In the genomic region with DNA sequence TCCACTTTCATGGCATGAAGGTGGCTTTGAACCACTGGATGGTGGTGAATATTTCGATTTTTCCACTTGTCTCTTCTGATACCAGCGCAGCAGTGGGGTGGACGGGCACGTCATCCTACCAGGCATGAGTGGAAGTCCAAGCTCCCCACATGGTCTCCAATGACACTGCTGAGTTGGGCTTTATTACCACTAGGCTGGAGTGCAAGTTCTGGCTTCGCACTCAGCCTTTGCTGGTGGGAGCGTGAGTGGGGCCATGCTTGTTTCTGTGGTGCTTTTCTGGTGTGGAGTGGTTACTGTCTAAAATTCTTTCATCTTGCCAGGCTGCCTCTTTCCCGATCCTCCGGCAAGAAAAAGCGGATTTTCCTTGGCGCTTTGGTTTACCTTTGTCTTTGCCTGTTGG, we compare ENCODE assay signal across 23 cellular contexts.
DNase-seq lines count a peak whose midpoint lies in the region; ATAC-seq, FAIRE-seq and TF ChIP-seq lines count a peak whose summit lies in the region.
"Had no signal": no experiment of that assay in that cellular context is flagged by ENCODE, and none has a peak within 500 bp of the region (broad histone marks: within the 10 kb centered on the region; RNA-seq: fewer than 3 reads in every experiment).

No MANE protein-coding gene starts in this region.

- no peak overlapping the region for H3K27ac ChIP-seq in esophagus muscularis mucosa (replicated peaks in 1 of 4)
- H3K27ac ChIP-seq: 22Rv1, BLaER1, C4-2B, GM23248 had no signal

- TF ChIP-seq POLR2A in esophagus muscularis mucosa (IDR thresholded peaks at IDR 0.05; ENCODE audit: low read depth), result no peak

- CTCF ChIA-PET in activated CD8-positive, alpha-beta memory T cell treated with anti-CD3 and anti-CD28 coated beads, Interleukin-2, amount 10 ng/mL, durations not matched to agents 7 days and 5 days (lab: Charles Lee), result no interaction called here
- CTCF ChIA-PET in activated CD4-positive, alpha-beta memory T cell treated with anti-CD3 and anti-CD28 coated beads, Interleukin-2, amount 10 ng/mL, durations not matched to agents 7 days and 5 days (lab: Charles Lee), result interaction anchor here (1.1 kb wide), 1 partner anchor 12 kb away, joined by 4 read pairs; no protein-coding TSS in a partner anchor

- POLR2A ChIA-PET in activated CD4-positive, alpha-beta memory T cell treated with anti-CD3 and anti-CD28 coated beads, Interleukin-2, amount 10 ng/mL, durations not matched to agents 7 days and 5 days (lab: Charles Lee), result no interaction called here

- H3K4me3 ChIP-seq in esophagus muscularis mucosa, result no peak overlapping the region
- H3K4me3 ChIP-seq: BLaER1, GM23248 had no signal

- FAIRE-seq in urothelium cell line (lab: Jason Lieb, UNC), result peak; percentile 40
- FAIRE-seq: A204.1, G401.6, GM12892 had no signal

- H3K27me3 ChIP-seq in esophagus muscularis mucosa, result peaks cover 0 to 4% (median 0%) of the 10 kb centered on the region in 4 donors
- H3K27me3 ChIP-seq: BLaER1 had no signal

- no peak overlapping the region for H3K27ac Mint-ChIP-seq in activated CD8-positive, alpha-beta memory T cell treated with anti-CD3 and anti-CD28 coated beads, Interleukin-2, amount 10 ng/mL, durations not matched to agents 7 days and 5 days
- no peak overlapping the region for H3K27ac Mint-ChIP-seq in osteocyte (ENCODE audit: unreplicated experiment)
- H3K27ac Mint-ChIP-seq in activated CD4-positive, alpha-beta memory T cell treated with anti-CD3 and anti-CD28 coated beads, Interleukin-2, amount 10 ng/mL, durations not matched to agents 7 days and 5 days, result no peak overlapping the region
- H3K27ac Mint-ChIP-seq: B cell; CD4-positive, CD25-positive, alpha-beta regulatory T cell; CD8-positive, alpha-beta T cell; H9 had no signal

- DNase-seq in activated CD8-positive, alpha-beta memory T cell treated with anti-CD3 and anti-CD28 coated beads, Interleukin-2, amount 10 ng/mL, durations not matched to agents 7 days and 5 days, result peak; percentile 15
- no peak for DNase-seq in activated CD8-positive, alpha-beta memory T cell treated with anti-CD3 and anti-CD28 coated beads for 24 hours
- peak; percentile 60 for DNase-seq in esophagus muscularis mucosa (ENCODE audit: extremely low spot score)
- DNase-seq in osteocyte (ENCODE audit: extremely low spot score, unreplicated experiment), result peak; percentile 67
- DNase-seq in urothelium cell line (ENCODE audit: low spot score), result no peak
- DNase-seq in HuH-7 (ENCODE audit: low spot score), result no peak
- no peak for DNase-seq in activated CD4-positive, alpha-beta memory T cell treated with anti-CD3 and anti-CD28 coated beads, Interleukin-2, amount 10 ng/mL, durations not matched to agents 7 days and 5 days
- DNase-seq: Caco-2; CD4-positive, CD25-positive, alpha-beta regulatory T cell; DMS153; DND-41; GM23248; H9 had no signal

- intact Hi-C loops in esophagus muscularis mucosa (cut with DNase I), result no loop called here

- 97% methylated on average over 10 of the region's 10 CpGs for WGBS in esophagus muscularis mucosa

- no peak for TF ChIP-seq CTCF in esophagus muscularis mucosa (IDR thresholded peaks at IDR 0.05)
- no peak for TF ChIP-seq CTCF in osteocyte (IDR thresholded peaks at IDR 0.05)

- peaks cover 21% of the 10 kb centered on the region for H3K27me3 Mint-ChIP-seq in activated CD8-positive, alpha-beta memory T cell treated with anti-CD3 and anti-CD28 coated beads, Interleukin-2, amount 10 ng/mL, durations not matched to agents 7 days and 5 days
- peaks cover 37% of the 10 kb centered on the region for H3K27me3 Mint-ChIP-seq in osteocyte (ENCODE audit: unreplicated experiment)
- peaks cover 26% of the 10 kb centered on the region for H3K27me3 Mint-ChIP-seq in activated CD4-positive, alpha-beta memory T cell treated with anti-CD3 and anti-CD28 coated beads, Interleukin-2, amount 10 ng/mL, durations not matched to agents 7 days and 5 days

- peaks cover 7% of the 10 kb centered on the region for H3K9me3 Mint-ChIP-seq in activated CD8-positive, alpha-beta memory T cell treated with anti-CD3 and anti-CD28 coated beads, Interleukin-2, amount 10 ng/mL, durations not matched to agents 7 days and 5 days (ENCODE audit: low read depth)
- peaks cover 10% of the 10 kb centered on the region for H3K9me3 Mint-ChIP-seq in osteocyte (ENCODE audit: unreplicated experiment)
- H3K9me3 Mint-ChIP-seq in activated CD4-positive, alpha-beta memory T cell treated with anti-CD3 and anti-CD28 coated beads, Interleukin-2, amount 10 ng/mL, durations not matched to agents 7 days and 5 days, result peaks cover 8% of the 10 kb centered on the region

- peaks cover 3% of the 10 kb centered on the region for H3K4me1 Mint-ChIP-seq in activated CD8-positive, alpha-beta memory T cell treated with anti-CD3 and anti-CD28 coated beads, Interleukin-2, amount 10 ng/mL, durations not matched to agents 7 days and 5 days
- peaks cover 12% of the 10 kb centered on the region for H3K4me1 Mint-ChIP-seq in osteocyte (ENCODE audit: unreplicated experiment)
- H3K4me1 Mint-ChIP-seq in activated CD4-positive, alpha-beta memory T cell treated with anti-CD3 and anti-CD28 coated beads, Interleukin-2, amount 10 ng/mL, durations not matched to agents 7 days and 5 days, result peaks cover 9% of the 10 kb centered on the region

- no peak overlapping the region for H3K4me3 Mint-ChIP-seq in activated CD8-positive, alpha-beta memory T cell treated with anti-CD3 and anti-CD28 coated beads, Interleukin-2, amount 10 ng/mL, durations not matched to agents 7 days and 5 days
- no peak overlapping the region for H3K4me3 Mint-ChIP-seq in osteocyte (ENCODE audit: unreplicated experiment)
- no peak overlapping the region for H3K4me3 Mint-ChIP-seq in activated CD4-positive, alpha-beta memory T cell treated with anti-CD3 and anti-CD28 coated beads, Interleukin-2, amount 10 ng/mL, durations not matched to agents 7 days and 5 days
- H3K4me3 Mint-ChIP-seq: B cell; CD4-positive, CD25-positive, alpha-beta regulatory T cell; CD8-positive, alpha-beta T cell; H9 had no signal

- H3K36me3 Mint-ChIP-seq in activated CD8-positive, alpha-beta memory T cell treated with anti-CD3 and anti-CD28 coated beads, Interleukin-2, amount 10 ng/mL, durations not matched to agents 7 days and 5 days, result peaks cover 4% of the 10 kb centered on the region
- H3K36me3 Mint-ChIP-seq in osteocyte (ENCODE audit: unreplicated experiment), result peaks cover 2% of the 10 kb centered on the region
- H3K36me3 Mint-ChIP-seq in activated CD4-positive, alpha-beta memory T cell treated with anti-CD3 and anti-CD28 coated beads, Interleukin-2, amount 10 ng/mL, durations not matched to agents 7 days and 5 days (ENCODE audit: low read depth), result no peaks in the 10 kb centered on the region

- H3K36me3 ChIP-seq in esophagus muscularis mucosa, result no peaks in the 10 kb centered on the region
- H3K36me3 ChIP-seq: BLaER1 had no signal

- peaks cover 0 to 5% (median 0%) of the 10 kb centered on the region in 4 donors for H3K4me1 ChIP-seq in esophagus muscularis mucosa
- H3K4me1 ChIP-seq: Caco-2 had no signal

- ATAC-seq in activated CD8-positive, alpha-beta memory T cell treated with anti-CD3 and anti-CD28 coated beads, Interleukin-2, amount 10 ng/mL, durations not matched to agents 7 days and 5 days, result no peak
- ATAC-seq in HG02870 (IDR thresholded peaks at IDR 0.05; ENCODE audit: unreplicated experiment), result no peak
- ATAC-seq: CD8-positive, alpha-beta T cell; HCT116 had no signal

- peaks cover 0 to 3% (median under 1%) of the 10 kb centered on the region in 4 donors for H3K9me3 ChIP-seq in esophagus muscularis mucosa

- TF ChIP-seq EP300 in esophagus muscularis mucosa (IDR thresholded peaks at IDR 0.05), result no peak

Comparison
In these comparisons a context has a peak if more than half of its experiments do, and no peak if none do; other contexts are left out.
1. DNase-seq: peak in activated CD8-positive, alpha-beta memory T cell treated with anti-CD3 and anti-CD28 coated beads, Interleukin-2, amount 10 ng/mL, durations not matched to agents 7 days and 5 days (single experiment), esophagus muscularis mucosa (single experiment) and osteocyte (single experiment); none in activated CD8-positive, alpha-beta memory T cell treated with anti-CD3 and anti-CD28 coated beads for 24 hours (single experiment), urothelium cell line (single experiment), HuH-7 (single experiment) and activated CD4-positive, alpha-beta memory T cell treated with anti-CD3 and anti-CD28 coated beads, Interleukin-2, amount 10 ng/mL, durations not matched to agents 7 days and 5 days (single experiment).